In the genomic region with DNA sequence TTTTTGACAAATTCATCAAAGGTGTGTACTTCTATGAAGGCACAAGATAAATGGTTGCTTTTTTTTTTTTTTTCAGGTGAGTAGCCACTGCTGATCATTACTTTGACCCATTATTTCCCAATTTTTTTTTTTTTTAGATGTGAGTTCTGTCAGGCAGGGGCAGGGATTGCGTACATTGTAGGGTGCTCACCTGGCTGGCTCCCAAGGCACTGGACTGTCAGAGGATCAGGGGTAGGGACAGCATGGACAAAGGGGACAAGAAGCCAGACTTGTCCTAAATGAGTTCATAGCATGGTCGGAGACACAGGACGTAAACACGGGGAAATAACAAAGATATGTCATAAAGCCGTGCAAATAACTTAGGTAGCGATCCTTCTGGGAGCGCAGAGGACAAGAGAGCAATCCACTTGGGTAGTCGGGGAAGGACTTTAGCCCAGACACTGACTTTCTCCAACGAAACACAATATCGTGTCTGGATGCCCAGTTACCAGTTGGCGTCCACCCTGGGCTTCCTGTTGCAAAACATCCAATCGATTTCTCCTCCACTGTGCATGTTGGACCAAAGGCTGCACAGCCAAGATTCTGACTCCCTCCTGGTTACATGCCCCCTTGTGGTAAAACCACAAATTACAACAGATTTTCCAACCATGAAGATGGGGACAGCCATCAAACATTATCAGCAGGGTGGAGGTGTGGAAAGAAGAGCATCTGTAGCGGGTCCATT, we compare ENCODE assay signal across 8 cellular contexts. TPM values are rescaled to one million over a fixed set of nuclear protein-coding genes. Genes with fewer than 3 reads are reported as not detected.
DNase-seq lines count a peak whose midpoint lies in the region; ATAC-seq and TF ChIP-seq lines count a peak whose summit lies in the region.

No MANE protein-coding gene starts in this region.

- peaks cover 6% of the 10 kb centered on the region for H3K36me3 Mint-ChIP-seq in nephron progenitor cell (ENCODE audit: low read depth)

- ATAC-seq in heart left ventricle, result peak in 1 of 4 donors; percentile 14
- ATAC-seq in GM21786 (IDR thresholded peaks at IDR 0.05; ENCODE audit: unreplicated experiment), result no peak

- no peak overlapping the region for H3K27ac ChIP-seq in heart left ventricle

- WGBS in heart left ventricle, 4 donors, result 81 to 86% (median 83%) methylated on average over 13 of the region's 13 CpGs

- peaks cover 53% of the 10 kb centered on the region for H3K4me1 Mint-ChIP-seq in nephron progenitor cell

- H3K27me3 Mint-ChIP-seq in nephron progenitor cell (ENCODE audit: low read depth, poor library complexity), result peaks cover 7% of the 10 kb centered on the region

- H3K27ac Mint-ChIP-seq in nephron progenitor cell, result no peak overlapping the region

- H3K36me3 ChIP-seq in heart left ventricle, result no peaks in the 10 kb centered on the region

- H3K27me3 ChIP-seq in heart left ventricle, result no peaks in the 10 kb centered on the region

- no peak overlapping the region for H3K4me3 Mint-ChIP-seq in nephron progenitor cell

- no peaks in the 10 kb centered on the region for H3K9me3 ChIP-seq in heart left ventricle

- TF ChIP-seq POLR2A in heart left ventricle (IDR thresholded peaks at IDR 0.05), result no peak

- H3K4me1 ChIP-seq in heart left ventricle, result peaks cover 0 to 10% (median 3%) of the 10 kb centered on the region in 12 donors

- intact Hi-C loops in heart left ventricle (cut with DNase I), result loop anchor here in 4 of 10 donors (5.0 to 10.0 kb wide), 2 partner anchors 200 to 203 kb away; no protein-coding TSS in a partner anchor
- intact Hi-C loops in cardiac septum (cut with DNase I), result loop anchor here (5.0 kb wide), 1 partner anchor 203 kb away; no protein-coding TSS in a partner anchor

- DNase-seq in heart left ventricle (no peak), cardiac septum (ENCODE audit: low spot score) (no peak), NCI-H2029 (lab: John Stamatoyannopoulos, UW) (peak; percentile 4), dermis microvascular lymphatic vessel endothelial cell (ENCODE audit: low read depth in 2 of 2) (peak; percentile 35 to 51), nephron progenitor cell (no peak), COR-L47 (lab: John Stamatoyannopoulos, UW) (no peak)
- DNase-seq in activated CD8-positive, alpha-beta memory T cell treated with anti-CD3 and anti-CD28 coated beads, Interleukin-2, amount 50 U/mL, for 48 hours, result no peak

- H3K4me3 ChIP-seq in heart left ventricle, result no peak overlapping the region

- TF ChIP-seq CTCF in heart left ventricle (IDR thresholded peaks at IDR 0.05) (peak in 11 of 12 donors; percentile 32 to 64 (median 39)), nephron progenitor cell (IDR thresholded peaks at IDR 0.05) (peak; percentile 49)

- H3K9me3 Mint-ChIP-seq in nephron progenitor cell, result peaks cover 5% of the 10 kb centered on the region

RNA-seq across cellular contexts. Expression of a gene that starts 27.5 kb away (rescaled TPM):
- total RNA-seq in heart left ventricle (10 to 100 TPM; 23.3 to 55.3 (median 52.2) TPM), cardiac septum (95.3 TPM), dermis microvascular lymphatic vessel endothelial cell (9.1 and 11.5 TPM in 2 replicates)
- polyA plus RNA-seq in heart left ventricle, result 10 to 100 TPM in 1 of 2 donors, 1 to 10 TPM in 1; 4.6 to 15.7 TPM

Comparison
In these comparisons a context has a peak if more than half of its experiments do, and no peak if none do; other contexts are left out.
1. DNase-seq: peak in NCI-H2029 (single experiment) and dermis microvascular lymphatic vessel endothelial cell (2 of 2); none in heart left ventricle (0 of 5), cardiac septum (single experiment), nephron progenitor cell (single experiment), COR-L47 (single experiment) and activated CD8-positive, alpha-beta memory T cell treated with anti-CD3 and anti-CD28 coated beads, Interleukin-2, amount 50 U/mL, for 48 hours (single experiment).